In the genomic region with DNA sequence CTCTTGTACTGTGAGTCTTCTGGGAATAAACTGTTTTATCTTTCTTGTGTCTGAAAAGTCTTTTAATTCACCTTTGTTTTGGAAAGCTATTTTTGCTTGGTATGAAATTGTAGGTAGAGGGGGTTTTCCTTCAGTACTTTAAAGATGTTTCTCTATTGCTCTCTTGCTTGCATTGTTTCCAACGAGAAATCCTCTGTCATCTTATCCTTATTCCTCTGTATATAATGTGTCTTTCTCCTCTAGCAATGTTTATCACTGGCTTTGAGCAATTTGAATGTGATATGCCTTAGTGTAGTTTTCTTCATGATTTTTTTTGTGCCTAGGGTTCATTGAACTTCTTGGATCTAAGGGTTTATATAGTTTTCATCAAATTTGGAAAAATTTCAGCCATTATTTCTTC, we compare ENCODE assay signal across 29 cellular contexts.
"Had no signal": no experiment of that assay in that cellular context is flagged by ENCODE, and none has a peak within 500 bp of the region (broad histone marks: within the 10 kb centered on the region; RNA-seq: fewer than 3 reads in every experiment).

No MANE protein-coding gene starts in this region.

- H3K27ac ChIP-seq: coronary artery, dorsolateral prefrontal cortex, epithelial cell of prostate, esophagus squamous epithelium, gastrocnemius medialis, heart right ventricle, left lung had no signal

- FAIRE-seq: colon, endometrium, islet of Langerhans, keratinocyte had no signal

- H3K4me1 Mint-ChIP-seq: endodermal cell had no signal

- H3K4me3 ChIP-seq: coronary artery, dorsolateral prefrontal cortex, esophagus squamous epithelium, gastrocnemius medialis, heart right ventricle, left lung, lung had no signal

- H3K36me3 ChIP-seq: gastrocnemius medialis, heart right ventricle, left lung had no signal

- DNase-seq: dermis blood vessel endothelial cell; dorsolateral prefrontal cortex; effector CD4-positive, alpha-beta T cell; effector memory CD4-positive, alpha-beta T cell; endodermal cell; erythroblast; esophagus squamous epithelium; foreskin fibroblast; foreskin melanocyte; gastrocnemius medialis; glutamatergic neuron; head of caudate nucleus; heart right ventricle; hippocampal formation; left cardiac atrium; left lung; left ventricle myocardium superior; mammary epithelial cell; mesendoderm; midbrain had no signal

- H3K27me3 Mint-ChIP-seq: memory B cell had no signal

- H3K27me3 ChIP-seq: dorsolateral prefrontal cortex, esophagus squamous epithelium, gastrocnemius medialis, heart right ventricle, left lung had no signal

- H3K27ac Mint-ChIP-seq: endodermal cell, memory B cell had no signal

- H3K4me3 Mint-ChIP-seq: endodermal cell, memory B cell had no signal

- H3K4me1 ChIP-seq: esophagus squamous epithelium, gastrocnemius medialis, heart right ventricle, left lung had no signal

- ATAC-seq: esophagus mucosa, gastrocnemius medialis, heart right ventricle, left cardiac atrium, left lung, left ventricle myocardium superior had no signal
